In the genomic region with DNA sequence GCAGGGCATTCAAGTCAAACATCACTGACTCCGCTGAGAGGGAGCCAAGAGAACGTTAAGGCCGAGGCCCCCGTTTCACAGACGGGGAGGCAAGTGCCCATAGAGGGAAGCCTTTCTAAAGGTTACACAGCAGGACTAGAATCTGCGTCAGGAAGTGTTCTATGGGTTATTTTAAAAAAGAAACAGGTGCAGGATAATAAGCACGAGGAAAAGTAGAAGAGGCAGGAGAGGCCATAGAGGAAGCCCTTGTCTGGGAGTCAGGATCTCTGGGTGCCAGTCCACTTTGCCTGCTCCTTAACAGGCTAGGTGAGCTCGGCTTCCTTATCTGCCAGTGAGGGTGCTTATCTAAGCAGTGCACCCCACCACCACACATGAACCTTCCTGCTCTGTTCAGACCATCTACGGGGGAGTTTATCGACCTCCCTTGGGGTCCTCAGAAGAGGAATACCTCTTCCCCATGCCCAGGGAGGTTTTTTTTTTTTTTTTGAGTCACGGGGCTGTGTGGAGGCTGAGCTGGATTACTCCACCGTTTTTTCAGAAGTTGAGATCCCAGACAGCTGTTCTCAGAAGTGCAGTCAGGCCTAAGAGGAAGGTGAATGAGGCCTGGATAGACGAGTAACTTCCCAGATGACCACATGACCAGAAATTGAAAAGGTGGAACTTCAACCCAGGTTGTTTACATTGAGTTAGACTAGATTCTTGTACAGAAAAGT, we compare ENCODE assay signal across 8 cellular contexts.
A peak's percentile ranks its signal among the peaks of the same experiment; 100 is the strongest.
DNase-seq lines count a peak whose midpoint lies in the region; ATAC-seq and TF ChIP-seq lines count a peak whose summit lies in the region.

No MANE protein-coding gene starts in this region.

- H3K4me1 ChIP-seq in iPS-18a (ENCODE audit: control insufficient read depth, low read depth, low read length): peaks cover 30% of the 10 kb centered on the region

- peak overlapping the region; percentile 71 for H3K9ac ChIP-seq in iPS-18a (ENCODE audit: low read length)

- peaks cover 27% of the 10 kb centered on the region for H3K27me3 ChIP-seq in iPS-18a (ENCODE audit: control insufficient read depth, insufficient read depth, low read length)

- H3K4me3 ChIP-seq in LNCaP clone FGC (ENCODE audit: low read depth, low read length): peak overlapping the region; percentile 62; the same call in 1 of the 2 replicates
- H3K4me3 ChIP-seq in iPS-18a (ENCODE audit: low read length): peak overlapping the region; percentile 83
- H3K4me3 ChIP-seq in skin epidermis: peak overlapping the region; percentile 69 to 92 (median 81)

- ATAC-seq in GM21717 (IDR thresholded peaks at IDR 0.05; ENCODE audit: unreplicated experiment): no peak
- no peak for ATAC-seq in HG03095 (IDR thresholded peaks at IDR 0.05; ENCODE audit: unreplicated experiment)

- H3K27ac ChIP-seq in iPS-18a (ENCODE audit: low read length): peak overlapping the region; percentile 58
- peak overlapping the region in 20 of 21 experiments; percentile 91 to 98 (median 96) for H3K27ac ChIP-seq in skin epidermis

- H3K9me3 ChIP-seq in iPS-18a (ENCODE audit: control insufficient read depth, low read depth, low read length): no peaks in the 10 kb centered on the region

- DNase-seq in NCI-H187 treated with DMSO at 0.1 percent for 48 hours (lab: John Stamatoyannopoulos, UW) (peak; percentile 40), NCI-H187 (lab: John Stamatoyannopoulos, UW) (no peak), LNCaP clone FGC (ENCODE audit: low read depth) (no peak)
- DNase-seq in activated gamma-delta T cell treated with anti-CD3 and anti-CD28 coated beads, Interleukin-2, amount 50 U/mL, for 16 hours (ENCODE audit: low read depth): peak; percentile 12

- H3K36me3 ChIP-seq in iPS-18a (ENCODE audit: control insufficient read depth, low read depth, low read length): no peaks in the 10 kb centered on the region

- TF ChIP-seq CTCF in LNCaP clone FGC (IDR thresholded peaks at IDR 0.05; ENCODE audit: control insufficient read depth, extremely low read depth, insufficient read depth): no peak

Comparison
In these comparisons a context has a peak if more than half of its experiments do, and no peak if none do; other contexts are left out.
1. DNase-seq: peak in NCI-H187 treated with DMSO at 0.1 percent for 48 hours (single experiment) and activated gamma-delta T cell treated with anti-CD3 and anti-CD28 coated beads, Interleukin-2, amount 50 U/mL, for 16 hours (single experiment); none in NCI-H187 (0 of 2) and LNCaP clone FGC (single experiment).
2. Peak in every context shown above with its lines, with median percentiles within 50 percentile points of each other: H3K4me3 ChIP-seq.